Comparison of ENCODE assay signal across 21 cellular contexts in the genomic region with DNA sequence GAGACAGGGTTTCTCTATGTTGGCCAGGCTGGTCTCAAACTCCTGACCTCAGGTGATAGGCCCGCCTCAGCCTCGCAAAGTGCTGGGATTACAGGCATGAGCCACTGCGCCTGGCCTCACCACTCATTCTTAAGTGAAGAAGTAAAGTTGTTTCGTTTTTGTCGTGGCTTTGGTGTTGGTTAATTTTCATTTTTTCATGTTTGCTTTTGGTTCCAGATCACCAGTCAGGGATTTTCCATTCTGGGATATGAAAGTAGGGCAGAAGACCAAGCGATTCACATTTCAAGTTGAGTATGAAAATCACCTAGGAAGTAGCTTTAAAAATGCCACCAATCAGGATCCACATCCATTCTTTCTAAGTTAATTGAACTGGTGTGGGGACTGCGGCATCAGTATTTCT.
DNase-seq lines count a peak whose midpoint lies in the region; ATAC-seq, FAIRE-seq and TF ChIP-seq lines count a peak whose summit lies in the region.
"Had no signal": no experiment of that assay in that cellular context is flagged by ENCODE, and none has a peak within 500 bp of the region (broad histone marks: within the 10 kb centered on the region; RNA-seq: fewer than 3 reads in every experiment).

No MANE protein-coding gene starts in this region.

- TF ChIP-seq CTCF in GM23338 (conservative IDR thresholded peaks at IDR 0.05; ENCODE audit: low read depth in 2 of 2) (no peak), GM12878 (IDR thresholded peaks at IDR 0.05 in 2 of 3, conservative IDR thresholded peaks at IDR 0.05 in 1 of 3; ENCODE audit: control insufficient read depth in 2 of 3, extremely low read depth in 1 of 3, insufficient read depth in 1 of 3, low read depth in 3 of 3, low read length in 3 of 3) (no peak)

- H3K36me3 ChIP-seq in GM23338 (ENCODE audit: insufficient read depth) (no peaks in the 10 kb centered on the region), GM12878 (ENCODE audit: control insufficient read depth in 2 of 2, insufficient read depth in 2 of 2, low read length in 1 of 2) (no peaks in the 10 kb centered on the region; a peak in 1 of 4 replicates)

- no peaks in the 10 kb centered on the region for H3K27me3 Mint-ChIP-seq in GM23338 (ENCODE audit: insufficient read depth, low read depth, poor library complexity)
- H3K27me3 Mint-ChIP-seq: B cell; CD8-positive, alpha-beta memory T cell had no signal

- SMC1A ChIA-PET in GM12878 (lab: Charles Lee; ENCODE audit: uncharacterized antibody, unreplicated experiment), result interaction anchor here (0.5 to 0.9 kb wide), 2 partner anchors 9 to 142 kb away, joined by 3 read pairs; no protein-coding TSS in a partner anchor

- no peaks in the 10 kb centered on the region for H3K9me3 Mint-ChIP-seq in GM23338
- H3K9me3 Mint-ChIP-seq: CD8-positive, alpha-beta memory T cell had no signal

- H3K4me3 ChIP-seq in GM23338 (no peak overlapping the region), GM12878 (no peak overlapping the region)
- H3K4me3 ChIP-seq: K562 had no signal

- no peak for TF ChIP-seq RAD21 in GM12878 (IDR thresholded peaks at IDR 0.05; ENCODE audit: insufficient read depth, low read depth, low read length)

- CTCF ChIA-PET in GM12878 (lab: Yijun Ruan, JAX), result no interaction called here

- H3K9me2 ChIP-seq in GM23338 (ENCODE audit: insufficient read depth), result no peaks in the 10 kb centered on the region

- H4K20me1 ChIP-seq in GM23338 (replicated peaks; ENCODE audit: insufficient read depth) (no peaks in the 10 kb centered on the region), GM12878 (ENCODE audit: control insufficient read depth, insufficient read depth) (no peaks in the 10 kb centered on the region)

- no peaks in the 10 kb centered on the region for H3K79me2 ChIP-seq in GM23338 (replicated peaks; ENCODE audit: insufficient read depth)
- no peaks in the 10 kb centered on the region for H3K79me2 ChIP-seq in GM12878 (ENCODE audit: control insufficient read depth, insufficient read depth, low read length)

- peaks cover 29% of the 10 kb centered on the region for H3K4me1 Mint-ChIP-seq in GM23338
- H3K4me1 Mint-ChIP-seq: B cell; CD4-positive, CD25-positive, alpha-beta regulatory T cell; CD8-positive, alpha-beta memory T cell had no signal

- TF ChIP-seq EP300 in GM12878 (IDR thresholded peaks at IDR 0.05; ENCODE audit: borderline replicate concordance in 1 of 2, control insufficient read depth in 1 of 2, low read depth in 2 of 2, low read length in 2 of 2), result no peak

- H3K9me3 ChIP-seq in GM12878 (replicated peaks; ENCODE audit: control insufficient read depth, insufficient read depth, low read length), result no peaks in the 10 kb centered on the region; the same call in 2 of the 3 replicates

- no peak overlapping the region for H3K4me3 Mint-ChIP-seq in GM23338
- H3K4me3 Mint-ChIP-seq: B cell; CD4-positive, CD25-positive, alpha-beta regulatory T cell; CD8-positive, alpha-beta memory T cell had no signal

- POLR2A ChIA-PET in GM12878 (lab: Charles Lee), result no interaction called here

- H3F3A ChIP-seq in GM23338 (replicated peaks; ENCODE audit: low read depth), result no peaks in the 10 kb centered on the region

- no peaks in the 10 kb centered on the region for H3K36me3 Mint-ChIP-seq in GM23338 (ENCODE audit: low read depth)
- H3K36me3 Mint-ChIP-seq: CD4-positive, CD25-positive, alpha-beta regulatory T cell; CD8-positive, alpha-beta memory T cell had no signal

- ATAC-seq in GM23338 (no peak), GM12878 (no peak), GM21515 (IDR thresholded peaks at IDR 0.05; ENCODE audit: unreplicated experiment) (no peak)
- ATAC-seq: K562 had no signal

- RAD21 ChIA-PET in GM12878 (lab: Charles Lee; ENCODE audit: unreplicated experiment), result no interaction called here

- H3K4me1 ChIP-seq in GM23338 (ENCODE audit: insufficient read depth) (peaks cover 23% of the 10 kb centered on the region), GM12878 (ENCODE audit: control insufficient read depth, insufficient read depth, low read length) (no peaks in the 10 kb centered on the region)

- WGBS in GM12878 (ENCODE audit: insufficient coverage, insufficient replicate concordance, low lambda C conversion rate, missing lambda C conversion rate), result 60% methylated on average over 7 of the region's 7 CpGs

- peak overlapping the region; percentile 58; the same call in 1 of the 2 replicates for H3K27ac Mint-ChIP-seq in GM23338
- H3K27ac Mint-ChIP-seq: B cell; CD4-positive, CD25-positive, alpha-beta regulatory T cell; CD8-positive, alpha-beta memory T cell had no signal

- no TSS peak for BruUV-seq in GM12878 (replicated peaks; lab: Mats Ljungman, UMichigan)

- H3K27ac ChIP-seq in GM23338 (ENCODE audit: low read depth), result peak overlapping the region; percentile 18; the same call in 1 of the 2 replicates
- no peak overlapping the region for H3K27ac ChIP-seq in GM12878 (ENCODE audit: control insufficient read depth, insufficient read depth)

- no peak overlapping the region for H3K9ac ChIP-seq in GM12878 (ENCODE audit: control insufficient read depth, insufficient read depth, low read length)

- no peak for TF ChIP-seq POLR2A in GM12878 (IDR thresholded peaks at IDR 0.05; ENCODE audit: low read depth, low read length)

- FAIRE-seq in GM12878 (lab: Jason Lieb, UNC), result no peak
- FAIRE-seq: D721Med, HTR-8/SVneo, K562 had no signal

- intact Hi-C loops in GM12878 (cut with micrococcal nuclease; ENCODE audit: unreplicated experiment), result no loop called here

- H2AFZ ChIP-seq in GM23338, result no peak overlapping the region
- H2AFZ ChIP-seq in GM12878 (ENCODE audit: control insufficient read depth, low read depth, low read length), result no peak overlapping the region

- no peak overlapping the region for H3K4me2 ChIP-seq in GM23338
- no peak overlapping the region for H3K4me2 ChIP-seq in GM12878 (ENCODE audit: control insufficient read depth, insufficient read depth)

- H3K27me3 ChIP-seq in GM23338 (ENCODE audit: insufficient read depth) (no peaks in the 10 kb centered on the region), GM12878 (replicated peaks in 1 of 2; ENCODE audit: control insufficient read depth in 2 of 2, insufficient read depth in 2 of 2, low read length in 1 of 2) (no peaks in the 10 kb centered on the region)

- in situ Hi-C loops in Caki2 (cut with HindIII; ENCODE audit: low pct_unique_long_range_greater_than_20kb, low sequenced_read_pairs) (no loop called here), GM12878 (cut with MboI) (no loop called here)

- peak; percentile 74 for DNase-seq in Caki2 (ENCODE audit: low read depth)
- DNase-seq in GM23338 (ENCODE audit: low spot score), result no peak
- no peak for DNase-seq in GM12878 (ENCODE audit: low read depth, low spot score)
- peak; percentile 5 for DNase-seq in renal cortical epithelial cell (ENCODE audit: low read depth)
- DNase-seq in NCI-H2029 treated with DMSO at 0.1 percent for 48 hours (lab: John Stamatoyannopoulos, UW), result no peak
- no peak for DNase-seq in activated CD4-positive, alpha-beta T cell treated with anti-CD3 and anti-CD28 coated beads for 4 hours
- no peak for DNase-seq in NCI-H146 treated with DMSO at 0.1 percent for 48 hours (lab: John Stamatoyannopoulos, UW; ENCODE audit: unreplicated experiment)
- DNase-seq: C1 segment of cervical spinal cord; CD4-positive, CD25-positive, alpha-beta regulatory T cell; CD8-positive, alpha-beta memory T cell; COR-L47; DMS79; GDM1; GOT3; H7; IMR-90 had no signal

TF ChIP-seq in GM23338, 12 proteins besides CTCF, POLR2A, EP300 and RAD21 (continues in another document):
- TF ChIP-seq JUNB (IDR thresholded peaks at IDR 0.05; ENCODE audit: unreplicated experiment) (no peak), EZH2phosphoT487 (IDR thresholded peaks at IDR 0.05; ENCODE audit: unreplicated experiment) (no peak), NANOG (IDR thresholded peaks at IDR 0.05; ENCODE audit: borderline replicate concordance) (no peak), ZNF331 (CRISPR knock-in tag; IDR thresholded peaks at IDR 0.05; ENCODE audit: low read depth) (no peak)

TF ChIP-seq in GM12878, 131 proteins besides CTCF, POLR2A, EP300 and RAD21:
- TF ChIP-seq IKZF2 (IDR thresholded peaks at IDR 0.05) (peak; percentile 20 to 36; a peak in 1 of 4 replicates), REST (IDR thresholded peaks at IDR 0.05; ENCODE audit: low read depth, low read length) (no peak)
TF ChIP-seq in GM12878: peak in this region for 1.

Comparison
In these comparisons a context has a peak if more than half of its experiments do, and no peak if none do; other contexts are left out.
1. DNase-seq: peak in Caki2 (single experiment) and renal cortical epithelial cell (single experiment); none in GM23338 (single experiment), GM12878 (single experiment), NCI-H2029 treated with DMSO at 0.1 percent for 48 hours (single experiment), activated CD4-positive, alpha-beta T cell treated with anti-CD3 and anti-CD28 coated beads for 4 hours (0 of 2) and NCI-H146 treated with DMSO at 0.1 percent for 48 hours (single experiment).